In the genomic region with DNA sequence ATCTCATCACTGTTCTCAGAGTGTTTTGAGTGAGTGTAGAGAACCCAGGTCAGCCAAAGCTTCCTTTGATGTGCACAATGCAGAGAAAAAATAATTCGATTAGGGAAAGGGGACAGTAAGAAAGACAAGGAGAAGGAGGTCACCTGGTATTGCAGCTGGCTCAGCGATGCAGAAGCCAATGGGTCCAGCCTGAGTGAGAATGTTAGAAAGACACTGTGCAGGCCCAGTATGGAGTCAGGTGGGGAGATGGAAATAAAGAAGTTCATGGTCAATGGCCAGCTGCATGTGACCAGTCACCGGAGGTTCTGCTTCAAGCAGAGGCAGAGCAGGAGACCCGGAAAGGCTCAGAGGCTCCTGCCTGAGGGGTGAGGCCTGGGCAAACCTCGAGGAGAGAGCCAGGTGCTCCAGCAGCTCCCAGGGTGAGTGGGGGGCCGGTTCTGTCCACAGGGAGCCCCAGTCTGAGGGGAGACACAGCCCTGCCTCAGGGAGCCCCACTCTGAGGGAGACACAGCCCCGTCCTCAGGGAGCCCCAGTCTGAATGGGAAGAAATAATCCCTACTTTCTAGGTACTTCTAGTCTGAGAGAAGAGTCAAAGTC, we compare ENCODE assay signal across 15 cellular contexts. TPM values are rescaled to one million over a fixed set of nuclear protein-coding genes. Genes with fewer than 3 reads are reported as not detected.
A peak's percentile ranks its signal among the peaks of the same experiment; 100 is the strongest.
DNase-seq lines count a peak whose midpoint lies in the region; ATAC-seq and TF ChIP-seq lines count a peak whose summit lies in the region.
"Had no signal": no experiment of that assay in that cellular context is flagged by ENCODE, and none has a peak within 500 bp of the region (broad histone marks: within the 10 kb centered on the region; RNA-seq: fewer than 3 reads in every experiment).

No MANE protein-coding gene starts in this region.

- no peaks in the 10 kb centered on the region for H3K27me3 ChIP-seq in A673 (replicated peaks; ENCODE audit: insufficient read depth, low read depth, low read length, poor library complexity)

- H3K36me3 ChIP-seq in A673 (ENCODE audit: insufficient read depth, low read length, poor library complexity, severe bottlenecking) = no peaks in the 10 kb centered on the region

- CTCF ChIA-PET in A673 (lab: Charles Lee) = no interaction called here

- H3K4me3 ChIP-seq in A673 (ENCODE audit: low read depth, low read length, poor library complexity, severe bottlenecking) = no peak overlapping the region
- H3K4me3 ChIP-seq: GM23338 had no signal

- DNase-seq in A673 (ENCODE audit: low spot score) (no peak), GM04503 (ENCODE audit: low read depth) (peak; percentile 8), SK-N-DZ (ENCODE audit: low spot score) (peak; percentile 69), posterior vena cava (ENCODE audit: low spot score) (peak; percentile 58), left colon (no peak), mucosa of gallbladder (ENCODE audit: low spot score) (no peak)
- DNase-seq: CD8-positive, alpha-beta memory T cell; GDM1 had no signal

- H3K9me3 ChIP-seq in A673 (ENCODE audit: low read depth, low read length, poor library complexity, severe bottlenecking) = no peaks in the 10 kb centered on the region
- H3K9me3 ChIP-seq: Caco-2 had no signal

- ATAC-seq in left colon (no peak), HG03520 (IDR thresholded peaks at IDR 0.05; ENCODE audit: unreplicated experiment) (no peak)

- H3K4me1 ChIP-seq in A673 (ENCODE audit: insufficient read depth, low read length, poor library complexity, severe bottlenecking) = peaks cover 33% of the 10 kb centered on the region
- H3K4me1 ChIP-seq: Caco-2 had no signal

- BruUV-seq in A673 (replicated peaks; lab: Mats Ljungman, UMichigan) = no TSS peak

- no peak for TF ChIP-seq CTCF in A673 (conservative IDR thresholded peaks at IDR 0.05; ENCODE audit: low read depth, low read length)

- intact Hi-C loops in A673 (cut with micrococcal nuclease; ENCODE audit: unreplicated experiment) = no loop called here
- intact Hi-C loops in posterior vena cava (cut with DNase I) = no loop called here
- intact Hi-C loops in left colon (cut with DNase I, micrococcal nuclease) = no loop called here

- POLR2A ChIA-PET in A673 (lab: Charles Lee; ENCODE audit: low non-redundant PET) = no interaction called here

- H3K27ac ChIP-seq in A673 (ENCODE audit: low read depth, low read length, poor library complexity, severe bottlenecking) = peak overlapping the region; percentile 48

RNA-seq across cellular contexts. Expression of gene LRFN2, which starts 51.3 kb away (rescaled TPM):
- total RNA-seq in A673 (2021) (22.3 and 26.6 TPM in 2 replicates), posterior vena cava (not detected), left colon (under 1 TPM; 0.36 to 0.64 TPM), mucosa of gallbladder (not detected)
- 0.37 TPM in 1 of 2 replicates, not detected in the other for polyA plus RNA-seq in SK-N-DZ (2014; cell fraction: cytosol; rRNA removed)
- 0.06 and 1.3 TPM in 2 replicates for polyA plus RNA-seq in SK-N-DZ (2014; cell fraction: nucleus; rRNA removed)
- total RNA-seq: A172; Caco-2; CD8-positive, alpha-beta memory T cell; HT1080 had no signal
- polyA plus RNA-seq: BJ, IgD-negative memory B cell had no signal

Comparison
In these comparisons a context has a peak if more than half of its experiments do, and no peak if none do; other contexts are left out.
1. DNase-seq: peak in GM04503 (single experiment), SK-N-DZ (single experiment) and posterior vena cava (single experiment); none in A673 (single experiment), left colon (0 of 2) and mucosa of gallbladder (single experiment).
2. RNA of gene LRFN2, which starts 51.3 kb away (total RNA-seq): 22.3 to 26.6 TPM in A673; 0.36 to 0.64 TPM in left colon, not detected in posterior vena cava and not detected in mucosa of gallbladder (single experiment); every median in the first group is over 10 times any median in the second.